In genomic region chr5:176415240-176416122, GRCh38 we compare ENCODE assay signal across 8 cellular contexts. TPM values are rescaled to one million over a fixed set of nuclear protein-coding genes. Genes with fewer than 3 reads are reported as not detected.
DNase-seq lines count a peak whose midpoint lies in the region; ATAC-seq and TF ChIP-seq lines count a peak whose summit lies in the region.

No MANE protein-coding gene starts in this region.

- peaks cover 9% of the 10 kb centered on the region for H3K27me3 ChIP-seq in NT2/D1 (ENCODE audit: insufficient read depth, insufficient read length)
- no peaks in the 10 kb centered on the region for H3K27me3 ChIP-seq in left lung
- H3K27me3 ChIP-seq in testis = no peaks in the 10 kb centered on the region

- intact Hi-C loops in left lung (cut with DNase I) (no loop called here), testis (cut with DNase I; ENCODE audit: low total_unique reads) (loop anchor here (10.0 kb wide), 1 partner anchor 119 kb away; the partner anchor contains the start of gene RNF44)

- no peak for TF ChIP-seq CTCF in left lung (IDR thresholded peaks at IDR 0.05)
- no peak for TF ChIP-seq CTCF in testis (IDR thresholded peaks at IDR 0.05)

- peak; percentile 12 for DNase-seq in activated CD4-positive, alpha-beta T cell treated with anti-CD3 and anti-CD28 coated beads for 48 hours
- DNase-seq in activated CD4-positive, alpha-beta T cell treated with anti-CD3 and anti-CD28 coated beads for 1 hour = no peak
- DNase-seq in NT2/D1 (ENCODE audit: low read depth, low spot score) (no peak), left lung (no peak), testis (peak; percentile 37), NK-92 (lab: John Stamatoyannopoulos, UW; ENCODE audit: unreplicated experiment) (no peak)

- no peak for TF ChIP-seq POLR2A in testis (IDR thresholded peaks at IDR 0.05)

- H3K27ac ChIP-seq in cingulate gyrus (ENCODE audit: low read depth, low read length) (peak overlapping the region; percentile 65), left lung (peak overlapping the region; percentile 87 to 93), testis (peak overlapping the region; percentile 84 to 87)

- peak overlapping the region; percentile 74 for H3K4me3 ChIP-seq in NT2/D1 (ENCODE audit: insufficient read length, low read depth)
- H3K4me3 ChIP-seq in left lung = peak overlapping the region; percentile 96 to 99
- H3K4me3 ChIP-seq in testis = peak overlapping the region; percentile 72 to 95

- H3K36me3 ChIP-seq in NT2/D1 (ENCODE audit: insufficient read depth, insufficient read length, low read length) = peaks cover 9% of the 10 kb centered on the region
- H3K36me3 ChIP-seq in left lung = no peaks in the 10 kb centered on the region
- no peaks in the 10 kb centered on the region for H3K36me3 ChIP-seq in testis (ENCODE audit: low read depth, missing control alignments)

- WGBS in testis, 2 donors = 34 to 48% methylated on average over 11 to 19 of the region's 20 CpGs

- H3K4me1 ChIP-seq in NT2/D1 (ENCODE audit: insufficient read depth, insufficient read length) (peaks cover 3% of the 10 kb centered on the region), left lung (peaks cover 26 to 58% of the 10 kb centered on the region in 2 donors), testis (peaks cover 34% of the 10 kb centered on the region)

- ATAC-seq in left lung (peak; percentile 28), HG03565 (IDR thresholded peaks at IDR 0.05; ENCODE audit: unreplicated experiment) (no peak)

- H3K9ac ChIP-seq in NT2/D1 (ENCODE audit: insufficient read length, low read depth) = peak overlapping the region; percentile 82

- H3K9me3 ChIP-seq in NT2/D1 (ENCODE audit: insufficient read depth, low read length) = peaks cover 20% of the 10 kb centered on the region
- H3K9me3 ChIP-seq in left lung = no peaks in the 10 kb centered on the region
- no peaks in the 10 kb centered on the region for H3K9me3 ChIP-seq in testis

RNA-seq across cellular contexts. Expression of gene CLTB, which starts 0.9 kb away (rescaled TPM):
- total RNA-seq in left lung (100 to 1,000 TPM in 1 of 2 donors, 10 to 100 TPM in 1; 92.1 to 128 TPM), testis (100 to 1,000 TPM; 103 to 107 TPM)
- polyA plus RNA-seq in testis (ENCODE audit: insufficient read depth, low read depth, low replicate concordance) = 60.8 TPM

RNA-seq across cellular contexts. Expression of gene HIGD2A, which starts 26.9 kb away (rescaled TPM):
- total RNA-seq in left lung = 100 to 1,000 TPM in 1 of 2 donors, 10 to 100 TPM in 1; 83.3 to 109 TPM
- 100 to 1,000 TPM; 129 to 184 TPM for total RNA-seq in testis
- 128 TPM for polyA plus RNA-seq in testis (ENCODE audit: insufficient read depth, low read depth, low replicate concordance)

RNA-seq across cellular contexts. Expression of gene NOP16, which starts 27.1 kb away (rescaled TPM):
- total RNA-seq in left lung (10 to 100 TPM; 14.9 to 24.0 TPM), testis (10 to 100 TPM; 19.1 to 19.2 TPM)
- polyA plus RNA-seq in testis (ENCODE audit: insufficient read depth, low read depth, low replicate concordance) = 23.6 TPM

RNA-seq across cellular contexts. Expression of gene FAF2, which starts 32.7 kb away (rescaled TPM):
- 10 to 100 TPM; 33.9 to 39.1 TPM for total RNA-seq in left lung
- 10 to 100 TPM; 53.9 to 57.6 TPM for total RNA-seq in testis
- 55.0 TPM for polyA plus RNA-seq in testis (ENCODE audit: insufficient read depth, low read depth, low replicate concordance)

RNA-seq across cellular contexts. Expression of gene ARL10, which starts 50.2 kb away (rescaled TPM):
- total RNA-seq in left lung = 1 to 10 TPM; 6.0 to 8.2 TPM
- total RNA-seq in testis = 1 to 10 TPM; 5.8 to 8.9 TPM
- 8.3 TPM for polyA plus RNA-seq in testis (ENCODE audit: insufficient read depth, low read depth, low replicate concordance)

Comparison
In these comparisons a context has a peak if more than half of its experiments do, and no peak if none do; other contexts are left out.
1. DNase-seq: peak in activated CD4-positive, alpha-beta T cell treated with anti-CD3 and anti-CD28 coated beads for 48 hours (single experiment) and testis (single experiment); none in activated CD4-positive, alpha-beta T cell treated with anti-CD3 and anti-CD28 coated beads for 1 hour (single experiment), NT2/D1 (single experiment), left lung (0 of 2) and NK-92 (single experiment).
2. Peak in every context shown above with its lines, with median percentiles within 50 percentile points of each other: H3K4me3 ChIP-seq and H3K27ac ChIP-seq.